ENCODE assay signal across 20 cellular contexts in genomic region chr11:31218847-31219246, GRCh38.
DNase-seq lines count a peak whose midpoint lies in the region; ATAC-seq, FAIRE-seq and TF ChIP-seq lines count a peak whose summit lies in the region.
"Had no signal": no experiment of that assay in that cellular context is flagged by ENCODE, and none has a peak within 500 bp of the region (broad histone marks: within the 10 kb centered on the region; RNA-seq: fewer than 3 reads in every experiment).

No MANE protein-coding gene starts in this region.

- ATAC-seq in HG02763 (IDR thresholded peaks at IDR 0.05; ENCODE audit: unreplicated experiment): no peak
- ATAC-seq: HepG2 had no signal

- no peak overlapping the region for H3K27ac ChIP-seq in breast epithelium
- no peak overlapping the region for H3K27ac ChIP-seq in keratinocyte (ENCODE audit: control insufficient read depth, insufficient read depth, low read length)
- H3K27ac ChIP-seq in endodermal cell (ENCODE audit: low read depth, low read length): no peak overlapping the region
- H3K27ac ChIP-seq: PC-9 had no signal

- no TSS peak for BruUV-seq in MCF 10A (replicated peaks; lab: Mats Ljungman, UMichigan)

- no peak overlapping the region for H2AFZ ChIP-seq in keratinocyte (ENCODE audit: control insufficient read depth, low read length)
- H2AFZ ChIP-seq: PC-9 had no signal

- H3K4me1 Mint-ChIP-seq in MCF 10A (ENCODE audit: insufficient read depth, unreplicated experiment) (peaks cover 7% of the 10 kb centered on the region), endodermal cell (no peaks in the 10 kb centered on the region)

- no peak overlapping the region for H3K27ac Mint-ChIP-seq in MCF 10A (ENCODE audit: low read depth, unreplicated experiment)
- H3K27ac Mint-ChIP-seq in endodermal cell: no peak overlapping the region

- no peaks in the 10 kb centered on the region for H3K36me3 ChIP-seq in breast epithelium
- no peaks in the 10 kb centered on the region for H3K36me3 ChIP-seq in bronchial epithelial cell (ENCODE audit: control insufficient read depth, insufficient read depth, low read length)
- H3K36me3 ChIP-seq in keratinocyte (ENCODE audit: control insufficient read depth in 2 of 2, extremely low read depth in 1 of 2, insufficient read depth in 2 of 2, low read length in 2 of 2): no peaks in the 10 kb centered on the region
- H3K36me3 ChIP-seq in endodermal cell (ENCODE audit: control insufficient read depth, insufficient read depth, low read length): no peaks in the 10 kb centered on the region

- H3K4me1 ChIP-seq in breast epithelium (no peaks in the 10 kb centered on the region), keratinocyte (ENCODE audit: control insufficient read depth, extremely low read depth, insufficient read depth, low read length) (peaks cover 8% of the 10 kb centered on the region), endodermal cell (ENCODE audit: control insufficient read depth, insufficient read depth, low read length) (no peaks in the 10 kb centered on the region)

- FAIRE-seq in bronchial epithelial cell (lab: Jason Lieb, UNC) (no peak), keratinocyte (lab: Jason Lieb, UNC) (peak; percentile 90)
- FAIRE-seq: GM18507, HepG2 had no signal

- no peaks in the 10 kb centered on the region for H3K9me3 ChIP-seq in breast epithelium
- H3K9me3 ChIP-seq in keratinocyte (ENCODE audit: control insufficient read depth, low read depth, low read length): no peaks in the 10 kb centered on the region
- H3K9me3 ChIP-seq in endodermal cell (ENCODE audit: control insufficient read depth, low read length): no peaks in the 10 kb centered on the region

- H3K27me3 ChIP-seq in breast epithelium (no peaks in the 10 kb centered on the region), bronchial epithelial cell (ENCODE audit: control insufficient read depth, insufficient read depth, low read length) (no peaks in the 10 kb centered on the region), keratinocyte (ENCODE audit: control insufficient read depth, extremely low read depth, insufficient read depth, low read length) (no peaks in the 10 kb centered on the region), endodermal cell (ENCODE audit: control insufficient read depth, insufficient read depth, low read length, poor library complexity, severe bottlenecking) (no peaks in the 10 kb centered on the region)

- POLR2A ChIA-PET in MCF 10A (lab: Yijun Ruan, JAX): interaction anchor here (0.5 to 2.0 kb wide), 10 partner anchors 8 to 730 kb away, joined by 3 to 7 read pairs (median 4); no protein-coding TSS in a partner anchor

- TF ChIP-seq POLR2A in breast epithelium (IDR thresholded peaks at IDR 0.05): no peak

- dilution Hi-C loops in keratinocyte (cut with MboI; ENCODE audit: extremely low pct_ligation_motif_present, low sequenced_read_pairs): no loop called here

- no peaks in the 10 kb centered on the region for H4K20me1 ChIP-seq in keratinocyte (ENCODE audit: control insufficient read depth, extremely low read depth, insufficient read depth, low read length)

- CTCF ChIA-PET in MCF 10A (lab: Yijun Ruan, JAX): interaction anchor here (0.6 to 1.8 kb wide), 14 partner anchors 14 to 1746 kb away, joined by 3 to 7 read pairs (median 4); no protein-coding TSS in a partner anchor

- H3K4me2 ChIP-seq in keratinocyte (ENCODE audit: control insufficient read depth, extremely low read depth, insufficient read depth, low read depth, low read length): peak overlapping the region; percentile 13
- H3K4me2 ChIP-seq: PC-9 had no signal

- no peaks in the 10 kb centered on the region for H3K9me3 Mint-ChIP-seq in MCF 10A (ENCODE audit: unreplicated experiment)
- no peaks in the 10 kb centered on the region for H3K9me3 Mint-ChIP-seq in endodermal cell

- intact Hi-C loops in MCF 10A (cut with micrococcal nuclease) (no loop called here), breast epithelium (cut with DNase I; ENCODE audit: low total_unique reads) (no loop called here)

- no peaks in the 10 kb centered on the region for H3K79me2 ChIP-seq in keratinocyte (ENCODE audit: control insufficient read depth, insufficient read depth, low read length)

- H3K36me3 Mint-ChIP-seq in MCF 10A (ENCODE audit: insufficient read depth, unreplicated experiment) (peaks cover 7% of the 10 kb centered on the region), endodermal cell (ENCODE audit: low read depth) (no peaks in the 10 kb centered on the region)

- H3K4me3 Mint-ChIP-seq in MCF 10A (ENCODE audit: unreplicated experiment): no peak overlapping the region
- H3K4me3 Mint-ChIP-seq in endodermal cell: no peak overlapping the region

- no peak overlapping the region for H3K9ac ChIP-seq in keratinocyte (ENCODE audit: control insufficient read depth, extremely low read depth, insufficient read depth, low read length)
- no peak overlapping the region for H3K9ac ChIP-seq in endodermal cell (ENCODE audit: extremely low read depth, low read length, poor library complexity, severe bottlenecking)

- H3K4me3 ChIP-seq in breast epithelium (no peak overlapping the region), bronchial epithelial cell (ENCODE audit: low read depth, low read length) (no peak overlapping the region), keratinocyte (ENCODE audit: control insufficient read depth in 2 of 3, extremely low read depth in 1 of 3, insufficient read depth in 2 of 3, low read depth in 1 of 3, low read length in 3 of 3) (no peak overlapping the region), endodermal cell (ENCODE audit: low read length) (no peak overlapping the region)
- H3K4me3 ChIP-seq: PC-9 had no signal

- WGBS in endodermal cell (ENCODE audit: insufficient coverage in 1 of 2, insufficient read length in 1 of 2), 2 experiments: 94% methylated on average over 2 of the region's 2 CpGs; no CpG with 5 or more reads in 1 of the 2 experiments

- no peaks in the 10 kb centered on the region for H3K9me1 ChIP-seq in keratinocyte (ENCODE audit: control insufficient read depth, extremely low read depth, insufficient read depth, low read length)

- TF ChIP-seq CTCF in MCF 10A (IDR thresholded peaks at IDR 0.05; ENCODE audit: unreplicated experiment): no peak
- TF ChIP-seq CTCF in breast epithelium (IDR thresholded peaks at IDR 0.05): no peak
- no peak for TF ChIP-seq CTCF in bronchial epithelial cell (IDR thresholded peaks at IDR 0.05; ENCODE audit: insufficient read depth, low read length, severe bottlenecking)
- TF ChIP-seq CTCF in keratinocyte (optimal IDR thresholded peaks at IDR 0.05 in 1 of 3, IDR thresholded peaks at IDR 0.05 in 1 of 3, conservative IDR thresholded peaks at IDR 0.05 in 1 of 3; ENCODE audit: extremely low read depth in 1 of 3, insufficient read depth in 2 of 3, low read length in 3 of 3): no peak
- no peak for TF ChIP-seq CTCF in endodermal cell (conservative IDR thresholded peaks at IDR 0.05)

- DNase-seq in MCF 10A (ENCODE audit: unreplicated experiment) (peak; percentile 31), breast epithelium (ENCODE audit: low spot score in 2 of 2) (no peak), bronchial epithelial cell (ENCODE audit: low read depth) (peak; percentile 85), keratinocyte (ENCODE audit: low read depth, low spot score) (no peak), RKO (ENCODE audit: low spot score) (no peak), endodermal cell (no peak), inferior parietal cortex (ENCODE audit: extremely low spot score) (no peak)
- DNase-seq: DMS53, Karpas-422, NCI-H1092 treated with DMSO at 0.1 percent for 48 hours, NCI-H1436 treated with DMSO at 0.1 percent for 48 hours, NCI-H187 treated with DMSO at 0.1 percent for 48 hours, NCI-H446, NCI-H526, PC-9, RPMI8226, SHP77 treated with DMSO at 0.1 percent for 48 hours had no signal

- H3K27me3 Mint-ChIP-seq in MCF 10A (ENCODE audit: insufficient read depth, unreplicated experiment) (no peaks in the 10 kb centered on the region), endodermal cell (ENCODE audit: insufficient read depth) (peaks cover 1% of the 10 kb centered on the region)

Comparison
In these comparisons a context has a peak if more than half of its experiments do, and no peak if none do; other contexts are left out.
1. DNase-seq: peak in MCF 10A (single experiment) and bronchial epithelial cell (single experiment); none in breast epithelium (0 of 2), keratinocyte (single experiment), RKO (single experiment), endodermal cell (single experiment) and inferior parietal cortex (single experiment).